ENCODE assay signal across 8 cellular contexts in genomic region chr2:200509608-200510433, GRCh38. TPM values are rescaled to one million over a fixed set of nuclear protein-coding genes. Genes with fewer than 3 reads are reported as not detected.
DNase-seq lines count a peak whose midpoint lies in the region; ATAC-seq and TF ChIP-seq lines count a peak whose summit lies in the region.

Gene KCTD18, minus strand, starts transcription at chr2:200510068. Its CDS starts 3,052 bp downstream, at chr2:200507016.

- peaks cover 15% of the 10 kb centered on the region for H3K36me3 Mint-ChIP-seq in activated T-helper 2 cell treated with anti-CD3 and anti-CD28 coated beads, Interferon-gamma antibody, Interleukin-2, Interleukin-4, amounts not matched to agents 10 μg/mL and 5 μg/mL and 100 μg/mL, durations not matched to agents 14 hours and 24 hours and 36 hours (ENCODE audit: low read depth)
- H3K36me3 Mint-ChIP-seq in natural killer cell = no peaks in the 10 kb centered on the region

- H3K4me1 Mint-ChIP-seq in activated T-helper 2 cell treated with anti-CD3 and anti-CD28 coated beads, Interferon-gamma antibody, Interleukin-2, Interleukin-4, amounts not matched to agents 10 μg/mL and 5 μg/mL and 100 μg/mL, durations not matched to agents 14 hours and 24 hours and 36 hours (ENCODE audit: low read depth) = peaks cover 11% of the 10 kb centered on the region
- H3K4me1 Mint-ChIP-seq in natural killer cell = peaks cover 15 to 22% of the 10 kb centered on the region in 2 donors

- no peaks in the 10 kb centered on the region for H3K36me3 ChIP-seq in GM23248 (ENCODE audit: low read depth)
- peaks cover under 1% of the 10 kb centered on the region; the same call in 1 of the 2 replicates for H3K36me3 ChIP-seq in RWPE2 (ENCODE audit: low read depth)

- ATAC-seq in RWPE2 (ENCODE audit: low read depth) = peak; percentile 91
- ATAC-seq in natural killer cell = peak; percentile 99

- WGBS in GM23248 (ENCODE audit: low coverage in 1 of 2, low lambda C conversion rate in 2 of 2, missing lambda C conversion rate in 2 of 2), 2 experiments = 0 to 2% methylated on average over 28 to 30 of the region's 78 CpGs

- peak; percentile 97 for TF ChIP-seq CTCF in RWPE2 (IDR thresholded peaks at IDR 0.05; ENCODE audit: poor library complexity, severe bottlenecking)
- peak; percentile 82 for TF ChIP-seq CTCF in natural killer cell (IDR thresholded peaks at IDR 0.05)

- H3K4me2 ChIP-seq in GM23248 (ENCODE audit: unreplicated experiment) = peak within 1 kb of the TSS; percentile 98

- H3K27me3 ChIP-seq in GM23248 (replicated peaks; ENCODE audit: insufficient read depth) = no peaks in the 10 kb centered on the region
- no peaks in the 10 kb centered on the region for H3K27me3 ChIP-seq in RWPE2 (ENCODE audit: insufficient read depth, poor library complexity, severe bottlenecking)

- peak within 1 kb of the TSS; percentile 77 for H3K27ac Mint-ChIP-seq in activated T-helper 2 cell treated with anti-CD3 and anti-CD28 coated beads, Interferon-gamma antibody, Interleukin-2, Interleukin-4, amounts not matched to agents 10 μg/mL and 5 μg/mL and 100 μg/mL, durations not matched to agents 14 hours and 24 hours and 36 hours
- peak within 1 kb of the TSS; percentile 80 to 83 for H3K27ac Mint-ChIP-seq in natural killer cell

- no peaks in the 10 kb centered on the region for H4K20me1 ChIP-seq in GM23248 (ENCODE audit: insufficient read depth)

- in situ Hi-C loops in GM23248 (cut with MboI) = no loop called here

- H3K27ac ChIP-seq in GM23248 (peak within 1 kb of the TSS; percentile 33), RWPE2 (ENCODE audit: poor library complexity, severe bottlenecking) (peak within 1 kb of the TSS; percentile 39)

- H3K4me3 ChIP-seq in GM23248 (peak within 1 kb of the TSS; percentile 87), RWPE2 (ENCODE audit: severe bottlenecking) (peak within 1 kb of the TSS; percentile 49)

- H3F3A ChIP-seq in GM23248 (ENCODE audit: insufficient read depth) = no peaks in the 10 kb centered on the region

- no peaks in the 10 kb centered on the region for H3K9me3 ChIP-seq in GM23248 (ENCODE audit: low read depth)
- no peaks in the 10 kb centered on the region for H3K9me3 ChIP-seq in RWPE2 (ENCODE audit: severe bottlenecking)

- H3K9me3 Mint-ChIP-seq in activated T-helper 2 cell treated with anti-CD3 and anti-CD28 coated beads, Interferon-gamma antibody, Interleukin-2, Interleukin-4, amounts not matched to agents 10 μg/mL and 5 μg/mL and 100 μg/mL, durations not matched to agents 14 hours and 24 hours and 36 hours = no peaks in the 10 kb centered on the region
- no peaks in the 10 kb centered on the region for H3K9me3 Mint-ChIP-seq in natural killer cell

- peak within 1 kb of the TSS; percentile 94 for H3K9ac ChIP-seq in GM23248

- no peaks in the 10 kb centered on the region for H3K9me2 ChIP-seq in GM23248 (ENCODE audit: insufficient read depth)

- peak; percentile 85 for DNase-seq in EL
- peak; percentile 92 for DNase-seq in GM23248
- peak; percentile 91 to 93 for DNase-seq in Kasumi-1 (lab: John Stamatoyannopoulos, UW)
- DNase-seq in RWPE2 (ENCODE audit: low spot score) = peak; percentile 76
- DNase-seq in activated T-helper 2 cell treated with anti-CD3 and anti-CD28 coated beads, Interferon-gamma antibody, Interleukin-2, Interleukin-4, amounts not matched to agents 10 μg/mL and 5 μg/mL and 100 μg/mL, durations not matched to agents 14 hours and 24 hours and 36 hours (ENCODE audit: low spot score) = peak; percentile 87
- peak; percentile 74 for DNase-seq in fibroblast of peridontal ligament (ENCODE audit: extremely low read depth)
- peak; percentile 89 for DNase-seq in natural killer cell
- DNase-seq in stimulated activated naive CD4-positive, alpha-beta T cell treated with Interleukin-2 at 50 U/mL for 16 hours (lab: John Stamatoyannopoulos, UW) = peak; percentile 88

- peak within 1 kb of the TSS; percentile 91 for H3K4me3 Mint-ChIP-seq in activated T-helper 2 cell treated with anti-CD3 and anti-CD28 coated beads, Interferon-gamma antibody, Interleukin-2, Interleukin-4, amounts not matched to agents 10 μg/mL and 5 μg/mL and 100 μg/mL, durations not matched to agents 14 hours and 24 hours and 36 hours (ENCODE audit: low read depth)
- peak within 1 kb of the TSS; percentile 83 for H3K4me3 Mint-ChIP-seq in natural killer cell

- intact Hi-C loops in activated T-helper 2 cell treated with anti-CD3 and anti-CD28 coated beads, Interferon-gamma antibody, Interleukin-2, Interleukin-4, amounts not matched to agents 10 μg/mL and 5 μg/mL and 100 μg/mL, durations not matched to agents 14 hours and 24 hours and 36 hours (cut with micrococcal nuclease) = loop anchor here (1.0 to 5.0 kb wide), 2 partner anchors 16 to 192 kb away; partner anchors contain the start of gene SGO2
- intact Hi-C loops in natural killer cell (cut with micrococcal nuclease) = no loop called here

- H3K79me2 ChIP-seq in GM23248 (ENCODE audit: insufficient read depth) = peaks cover 23% of the 10 kb centered on the region

- H3K27me3 Mint-ChIP-seq in activated T-helper 2 cell treated with anti-CD3 and anti-CD28 coated beads, Interferon-gamma antibody, Interleukin-2, Interleukin-4, amounts not matched to agents 10 μg/mL and 5 μg/mL and 100 μg/mL, durations not matched to agents 14 hours and 24 hours and 36 hours (ENCODE audit: low read depth) = no peaks in the 10 kb centered on the region
- H3K27me3 Mint-ChIP-seq in natural killer cell (ENCODE audit: low read depth in 2 of 2) = no peaks in the 10 kb centered on the region

- H3K4me1 ChIP-seq in GM23248 (ENCODE audit: insufficient read depth) (no peaks in the 10 kb centered on the region; the same call in 1 of the 2 replicates), RWPE2 (ENCODE audit: insufficient read depth, poor library complexity, severe bottlenecking) (no peaks in the 10 kb centered on the region)

- H2AFZ ChIP-seq in GM23248 = peak within 1 kb of the TSS; percentile 97

RNA-seq across cellular contexts. Expression of gene KCTD18, which starts in this region (rescaled TPM):
- total RNA-seq in GM23248 (2014; rRNA removed; shearing (Covaris generic)) = 24.0 and 27.7 TPM in 2 replicates
- 15.6 and 17.9 TPM in 2 replicates for polyA plus RNA-seq in GM23248 (2016; fragmentation: Nextera tagmentation; extraction: Ambion mirVana)
- total RNA-seq in activated T-helper 2 cell treated with anti-CD3 and anti-CD28 coated beads, Interferon-gamma antibody, Interleukin-2, Interleukin-4, amounts not matched to agents 10 μg/mL and 5 μg/mL and 100 μg/mL, durations not matched to agents 14 hours and 24 hours and 36 hours = 12.3 and 14.1 TPM in 2 replicates
- 10 to 100 TPM; 16.1 to 21.3 (median 20.9) TPM for total RNA-seq in natural killer cell

Comparison
In these comparisons a context has a peak if more than half of its experiments do, and no peak if none do; other contexts are left out.
1. Peak in every context shown above with its lines: DNase-seq, ATAC-seq, H3K4me3 ChIP-seq and H3K27ac ChIP-seq.